In genomic region chr2:10820562-10820961, GRCh38 we compare ENCODE assay signal across 1 cellular context.
TF ChIP-seq lines count a peak whose summit lies in the region.

No MANE protein-coding gene starts in this region.

TF ChIP-seq in HepG2, 621 proteins besides CTCF, POLR2A, EP300 and RAD21:
- TF ChIP-seq MBD4 (IDR thresholded peaks at IDR 0.05; ENCODE audit: borderline replicate concordance, low read length) = no peak
